In genomic region chr13:91347996-91348905, GRCh38 we compare ENCODE assay signal across 8 cellular contexts. TPM values are rescaled to one million over a fixed set of nuclear protein-coding genes. Genes with fewer than 3 reads are reported as not detected.
DNase-seq lines count a peak whose midpoint lies in the region; ATAC-seq, FAIRE-seq and TF ChIP-seq lines count a peak whose summit lies in the region.

No MANE protein-coding gene starts in this region.

- DNase-seq in NCI-H748 (lab: John Stamatoyannopoulos, UW; ENCODE audit: unreplicated experiment) (peak; percentile 57), NCI-H748 treated with DMSO at 0.1 percent for 48 hours (lab: John Stamatoyannopoulos, UW) (no peak), RWPE1 (ENCODE audit: low spot score) (peak; percentile 15), heart left ventricle (peak; percentile 43 to 71 (median 45)), progenitor cell of endocrine pancreas (ENCODE audit: low spot score, unreplicated experiment) (peak; percentile 37), urothelium cell line (ENCODE audit: low spot score) (peak; percentile 31)
- peak; percentile 69 to 77 for DNase-seq in activated naive CD4-positive, alpha-beta T cell treated with anti-CD3 and anti-CD28 coated beads, Interleukin-2, amount 50 U/mL, for 72 hours (ENCODE audit: low spot score in 2 of 2)

- H3K27ac ChIP-seq in RWPE1 (peak overlapping the region; percentile 91), heart left ventricle (peak overlapping the region; percentile 85 to 97 (median 94))

- intact Hi-C loops in heart left ventricle (cut with DNase I) = loop anchor here in 1 of 10 donors (5.0 kb wide), 1 partner anchor 36 kb away; no protein-coding TSS in a partner anchor

- no peaks in the 10 kb centered on the region for H3K27me3 ChIP-seq in heart left ventricle

- H3K4me1 ChIP-seq in heart left ventricle = peaks cover 0 to 30% (median 20%) of the 10 kb centered on the region in 12 donors

- peak overlapping the region in 1 of 2 donors; percentile 93 for H3K27ac Mint-ChIP-seq in activated naive CD4-positive, alpha-beta T cell treated with anti-CD3 and anti-CD28 coated beads, Interleukin-2, amount 50 U/mL, for 72 hours
- no peak overlapping the region for H3K27ac Mint-ChIP-seq in progenitor cell of endocrine pancreas

- CTCF ChIA-PET in RWPE1 (lab: Yijun Ruan, JAX) = no interaction called here

- no peak for FAIRE-seq in urothelium cell line (lab: Jason Lieb, UNC)

- peaks cover 0 to 38% (median 21%) of the 10 kb centered on the region in 9 donors for H3K36me3 ChIP-seq in heart left ventricle

- H3K36me3 Mint-ChIP-seq in activated naive CD4-positive, alpha-beta T cell treated with anti-CD3 and anti-CD28 coated beads, Interleukin-2, amount 50 U/mL, for 72 hours = peaks cover 26 to 38% of the 10 kb centered on the region in 2 donors
- peaks cover 30% of the 10 kb centered on the region for H3K36me3 Mint-ChIP-seq in progenitor cell of endocrine pancreas (ENCODE audit: insufficient read depth)

- no peaks in the 10 kb centered on the region for H3K9me3 ChIP-seq in heart left ventricle

- no peak for TF ChIP-seq CTCF in RWPE1 (conservative IDR thresholded peaks at IDR 0.05; ENCODE audit: low read depth)
- TF ChIP-seq CTCF in heart left ventricle (IDR thresholded peaks at IDR 0.05) = peak in 5 of 12 donors; percentile 18 to 52 (median 34)
- peak; percentile 17 for TF ChIP-seq CTCF in progenitor cell of endocrine pancreas (IDR thresholded peaks at IDR 0.05; ENCODE audit: unreplicated experiment)

- whole genome bisulfite sequencing in heart left ventricle, 4 donors = 0 to 2% (median 1%) methylated on average over 9 to 141 of the region's 141 CpGs

- ATAC-seq in HG02943 (IDR thresholded peaks at IDR 0.05; ENCODE audit: low read depth, unreplicated experiment) = peak; percentile 37
- peak; percentile 47 to 52 for ATAC-seq in activated naive CD4-positive, alpha-beta T cell treated with anti-CD3 and anti-CD28 coated beads, Interleukin-2, amount 50 U/mL, for 72 hours
- ATAC-seq in heart left ventricle = peak; percentile 39 to 81 (median 68)

- peak overlapping the region; percentile 63 for H3K4me3 Mint-ChIP-seq in progenitor cell of endocrine pancreas (ENCODE audit: low read depth)

- POLR2A ChIA-PET in RWPE1 (lab: Yijun Ruan, JAX; ENCODE audit: low non-redundant PET) = no interaction called here

- peak overlapping the region; percentile 47 to 100 (median 82) for H3K4me3 ChIP-seq in heart left ventricle

- peaks cover 8% of the 10 kb centered on the region for H3K27me3 Mint-ChIP-seq in progenitor cell of endocrine pancreas

- H3K9me3 Mint-ChIP-seq in activated naive CD4-positive, alpha-beta T cell treated with anti-CD3 and anti-CD28 coated beads, Interleukin-2, amount 50 U/mL, for 72 hours = no peaks in the 10 kb centered on the region
- H3K9me3 Mint-ChIP-seq in progenitor cell of endocrine pancreas (ENCODE audit: low read depth) = no peaks in the 10 kb centered on the region

- H3K4me1 Mint-ChIP-seq in progenitor cell of endocrine pancreas (ENCODE audit: low read depth) = peaks cover 32% of the 10 kb centered on the region

- peak in 1 of 2 donors; percentile 11 for TF ChIP-seq POLR2A in heart left ventricle (IDR thresholded peaks at IDR 0.05)

RNA-seq across cellular contexts. Expression of gene MIR17HG, which starts 0.8 kb away (rescaled TPM):
- total RNA-seq in activated naive CD4-positive, alpha-beta T cell treated with anti-CD3 and anti-CD28 coated beads, Interleukin-2, amount 50 U/mL, for 72 hours = 10 to 100 TPM; 11.5 to 25.8 TPM
- total RNA-seq in heart left ventricle (1 to 10 TPM in 5 of 9 donors, under 1 TPM in 4; 0.67 to 2.4 (median 1.1) TPM), progenitor cell of endocrine pancreas (13.8 and 14.0 TPM in 2 replicates)
- polyA plus RNA-seq in heart left ventricle = 1 to 10 TPM in 1 of 2 donors, under 1 TPM in 1; 0.22 to 1.9 TPM

RNA-seq across cellular contexts. Expression of gene GPC5, which starts 50.2 kb away (rescaled TPM):
- under 1 TPM; 0.11 to 0.78 TPM for total RNA-seq in activated naive CD4-positive, alpha-beta T cell treated with anti-CD3 and anti-CD28 coated beads, Interleukin-2, amount 50 U/mL, for 72 hours
- total RNA-seq in heart left ventricle = 1 to 10 TPM in 3 of 9 donors, under 1 TPM in 6; 0.14 to 2.9 (median 0.91) TPM
- polyA plus RNA-seq in heart left ventricle = under 1 TPM in 1 of 2 donors, not detected in 1; 0.34 TPM
- 0.16 and 0.57 TPM in 2 replicates for total RNA-seq in progenitor cell of endocrine pancreas
